8 cellular contexts compared by ENCODE assay signal in the genomic region with DNA sequence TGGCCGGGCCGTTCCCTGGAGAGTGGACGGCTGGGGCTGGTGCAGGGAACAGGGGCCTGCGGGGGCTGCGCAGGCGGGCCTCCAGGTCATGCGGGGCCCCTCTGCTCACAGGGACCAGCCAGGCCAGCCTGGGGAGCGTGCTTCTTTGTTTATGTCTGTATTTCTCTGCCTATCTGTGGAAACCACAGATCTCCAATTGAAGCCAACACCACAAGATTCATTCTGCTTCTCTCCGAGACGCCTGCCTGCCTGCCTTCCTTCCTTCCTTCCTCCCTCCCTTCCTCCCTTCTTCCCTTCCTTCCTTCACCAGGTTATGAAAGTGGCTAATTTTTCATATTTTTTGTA. TPM values are rescaled to one million over a fixed set of nuclear protein-coding genes. Genes with fewer than 3 reads are reported as not detected.
DNase-seq lines count a peak whose midpoint lies in the region; ATAC-seq and TF ChIP-seq lines count a peak whose summit lies in the region.

No MANE protein-coding gene starts in this region.

- peaks cover 22% of the 10 kb centered on the region; the same call in 1 of the 2 replicates for H3K79me2 ChIP-seq in OCI-LY7 (ENCODE audit: insufficient read depth, low read depth, low read length)

- no peak overlapping the region for H2AFZ ChIP-seq in OCI-LY7 (ENCODE audit: low read length)

- H3K4me2 ChIP-seq in OCI-LY7 (ENCODE audit: low read length): peak overlapping the region; percentile 79

- H3K4me3 ChIP-seq in OCI-LY7 (ENCODE audit: low read depth, low read length, poor library complexity, severe bottlenecking) (peak overlapping the region; percentile 68), fibroblast of mammary gland (ENCODE audit: control insufficient read depth, low read depth, low read length) (peak overlapping the region; percentile 63), thoracic aorta (peak overlapping the region; percentile 78)

- BruUV-seq in OCI-LY7 (replicated peaks; lab: Mats Ljungman, UMichigan): no TSS peak

- no peaks in the 10 kb centered on the region for H3K27me3 Mint-ChIP-seq in activated naive CD4-positive, alpha-beta T cell treated with anti-CD3 and anti-CD28 coated beads for 36 hours (ENCODE audit: low read depth)

- H3K36me3 ChIP-seq in OCI-LY7 (ENCODE audit: insufficient read depth, low read length) (peaks cover 33% of the 10 kb centered on the region), thoracic aorta (peaks cover 14% of the 10 kb centered on the region)

- H3K9me3 ChIP-seq in OCI-LY7 (ENCODE audit: low read length): no peaks in the 10 kb centered on the region
- no peaks in the 10 kb centered on the region for H3K9me3 ChIP-seq in thoracic aorta

- TF ChIP-seq CTCF in OCI-LY7 (conservative IDR thresholded peaks at IDR 0.05; ENCODE audit: low read length): peak; percentile 46
- no peak for TF ChIP-seq CTCF in fibroblast of mammary gland (conservative IDR thresholded peaks at IDR 0.05; ENCODE audit: control insufficient read depth, insufficient read depth, low read depth, low read length)
- TF ChIP-seq CTCF in thoracic aorta (IDR thresholded peaks at IDR 0.05): no peak

- CTCF ChIA-PET in activated naive CD4-positive, alpha-beta T cell treated with anti-CD3 and anti-CD28 coated beads for 36 hours (lab: Charles Lee): no interaction called here
- CTCF ChIA-PET in OCI-LY7 (lab: Charles Lee; ENCODE audit: unreplicated experiment): no interaction called here

- ATAC-seq in thoracic aorta (ENCODE audit: insufficient number of reproducible peaks, low FRiP score, low read depth) (no peak), HG03571 (IDR thresholded peaks at IDR 0.05; ENCODE audit: unreplicated experiment) (no peak), sciatic nerve (no peak)

- H3K9me3 Mint-ChIP-seq in activated naive CD4-positive, alpha-beta T cell treated with anti-CD3 and anti-CD28 coated beads for 36 hours: no peaks in the 10 kb centered on the region

- H4K20me1 ChIP-seq in OCI-LY7 (ENCODE audit: insufficient read depth, low read length): no peaks in the 10 kb centered on the region

- intact Hi-C loops in activated naive CD4-positive, alpha-beta T cell treated with anti-CD3 and anti-CD28 coated beads for 36 hours (cut with micrococcal nuclease): loop anchor here (1.0 to 10.0 kb wide), 10 partner anchors 8 to 881 kb away; partner anchors contain the start of gene PSMG1
- intact Hi-C loops in OCI-LY7 (cut with micrococcal nuclease; ENCODE audit: unreplicated experiment) (loop anchor here (1.0 to 2.0 kb wide), 3 partner anchors 38 to 206 kb away; partner anchors contain the start of gene PSMG1), sciatic nerve (cut with DNase I) (loop anchor here (10.0 kb wide), 1 partner anchor 204 kb away; the partner anchor contains the start of gene PSMG1)

- H3K4me1 ChIP-seq in OCI-LY7 (ENCODE audit: insufficient read depth, low read length, poor library complexity, severe bottlenecking) (peaks cover 22% of the 10 kb centered on the region), thoracic aorta (ENCODE audit: control insufficient read depth in 1 of 2, low read depth in 2 of 2) (peaks cover 19 to 47% of the 10 kb centered on the region in 2 donors)

- H3K27ac Mint-ChIP-seq in activated naive CD4-positive, alpha-beta T cell treated with anti-CD3 and anti-CD28 coated beads for 36 hours: no peak overlapping the region

- H3K27ac ChIP-seq in OCI-LY7 (ENCODE audit: low read depth, low read length, poor library complexity, severe bottlenecking): no peak overlapping the region
- H3K27ac ChIP-seq in thoracic aorta: peak overlapping the region in 1 of 2 donors; percentile 72

- no peaks in the 10 kb centered on the region for H3K9me2 ChIP-seq in OCI-LY7 (ENCODE audit: insufficient read depth, low read length)

- no peaks in the 10 kb centered on the region for H3K27me3 ChIP-seq in thoracic aorta (replicated peaks; ENCODE audit: insufficient read depth)

- no peak for DNase-seq in activated naive CD4-positive, alpha-beta T cell treated with anti-CD3 and anti-CD28 coated beads for 36 hours
- no peak for DNase-seq in activated naive CD4-positive, alpha-beta T cell (lab: John Stamatoyannopoulos, UW)
- DNase-seq in OCI-LY7 (ENCODE audit: low spot score): no peak
- no peak for DNase-seq in fibroblast of mammary gland (ENCODE audit: low read depth)
- DNase-seq in thoracic aorta (ENCODE audit: low spot score): no peak
- DNase-seq in sciatic nerve (ENCODE audit: low spot score): no peak
- no peak for DNase-seq in activated effector memory CD4-positive, alpha-beta T cell treated with anti-CD3 and anti-CD28 coated beads, Interleukin-2, amount 50 U/mL, for 16 hours

- POLR2A ChIA-PET in OCI-LY7 (lab: Charles Lee): no interaction called here

- peaks cover 32% of the 10 kb centered on the region for H3K4me1 Mint-ChIP-seq in activated naive CD4-positive, alpha-beta T cell treated with anti-CD3 and anti-CD28 coated beads for 36 hours (ENCODE audit: low read depth)

- H3K36me3 Mint-ChIP-seq in activated naive CD4-positive, alpha-beta T cell treated with anti-CD3 and anti-CD28 coated beads for 36 hours (ENCODE audit: low read depth): peaks cover 12% of the 10 kb centered on the region

- H3K4me3 Mint-ChIP-seq in activated naive CD4-positive, alpha-beta T cell treated with anti-CD3 and anti-CD28 coated beads for 36 hours: peak overlapping the region; percentile 86

RNA-seq across cellular contexts. Expression of gene HMGN1, which starts 39.9 kb away (rescaled TPM):
- 100 to 1,000 TPM; 527 to 529 TPM for total RNA-seq in activated naive CD4-positive, alpha-beta T cell treated with anti-CD3 and anti-CD28 coated beads for 36 hours
- 264 and 349 TPM in 2 replicates for total RNA-seq in OCI-LY7 (2014; rRNA removed; shearing (Covaris generic))
- 492 and 532 TPM in 2 replicates for total RNA-seq in OCI-LY7 (2022)
- 10 to 100 TPM; 32.0 to 65.2 TPM for total RNA-seq in thoracic aorta
- total RNA-seq in sciatic nerve: 116 TPM

RNA-seq across cellular contexts. Expression of gene LCA5L, which starts 56.8 kb away (rescaled TPM):
- total RNA-seq in activated naive CD4-positive, alpha-beta T cell treated with anti-CD3 and anti-CD28 coated beads for 36 hours: under 1 TPM in 1 of 2 experiments, not detected in 1; 0.26 TPM
- 0.35 TPM in 1 of 2 replicates, not detected in the other for total RNA-seq in OCI-LY7 (2014; rRNA removed; shearing (Covaris generic))
- total RNA-seq in OCI-LY7 (2022) (1.8 and 2.3 TPM in 2 replicates), thoracic aorta (1 to 10 TPM; 1.2 to 3.2 TPM), sciatic nerve (2.2 TPM)
